ENCODE assay signal across 1 cellular context in genomic region chr13:94552095-94552494, GRCh38.
TF ChIP-seq lines count a peak whose summit lies in the region.

No MANE protein-coding gene starts in this region.

TF ChIP-seq in HepG2, 621 proteins besides CTCF, POLR2A, EP300 and RAD21:
- TF ChIP-seq ATF7 (IDR thresholded peaks at IDR 0.05) = peak; percentile 63; the same call in 1 of the 2 replicates
- TF ChIP-seq ATF7 (CRISPR knock-in tag; IDR thresholded peaks at IDR 0.05) = no peak
- no peak for TF ChIP-seq ATF3 (CRISPR knock-in tag; IDR thresholded peaks at IDR 0.05)
- TF ChIP-seq HOXA9 (CRISPR knock-in tag; IDR thresholded peaks at IDR 0.05; ENCODE audit: borderline replicate concordance) = no peak
- TF ChIP-seq ZNF414 (CRISPR knock-in tag; IDR thresholded peaks at IDR 0.05) = no peak
- no peak for TF ChIP-seq ZNF713 (CRISPR knock-in tag; IDR thresholded peaks at IDR 0.05)
- no peak for TF ChIP-seq HES4 (CRISPR knock-in tag; IDR thresholded peaks at IDR 0.05; ENCODE audit: borderline replicate concordance)
- no peak for TF ChIP-seq CCAR2 (optimal IDR thresholded peaks at IDR 0.05; ENCODE audit: low read depth, low read length)
- TF ChIP-seq SAFB2 (CRISPR knock-in tag; IDR thresholded peaks at IDR 0.05; ENCODE audit: borderline replicate concordance, low read depth) = no peak
